1 cellular context compared by ENCODE assay signal in the genomic region with DNA sequence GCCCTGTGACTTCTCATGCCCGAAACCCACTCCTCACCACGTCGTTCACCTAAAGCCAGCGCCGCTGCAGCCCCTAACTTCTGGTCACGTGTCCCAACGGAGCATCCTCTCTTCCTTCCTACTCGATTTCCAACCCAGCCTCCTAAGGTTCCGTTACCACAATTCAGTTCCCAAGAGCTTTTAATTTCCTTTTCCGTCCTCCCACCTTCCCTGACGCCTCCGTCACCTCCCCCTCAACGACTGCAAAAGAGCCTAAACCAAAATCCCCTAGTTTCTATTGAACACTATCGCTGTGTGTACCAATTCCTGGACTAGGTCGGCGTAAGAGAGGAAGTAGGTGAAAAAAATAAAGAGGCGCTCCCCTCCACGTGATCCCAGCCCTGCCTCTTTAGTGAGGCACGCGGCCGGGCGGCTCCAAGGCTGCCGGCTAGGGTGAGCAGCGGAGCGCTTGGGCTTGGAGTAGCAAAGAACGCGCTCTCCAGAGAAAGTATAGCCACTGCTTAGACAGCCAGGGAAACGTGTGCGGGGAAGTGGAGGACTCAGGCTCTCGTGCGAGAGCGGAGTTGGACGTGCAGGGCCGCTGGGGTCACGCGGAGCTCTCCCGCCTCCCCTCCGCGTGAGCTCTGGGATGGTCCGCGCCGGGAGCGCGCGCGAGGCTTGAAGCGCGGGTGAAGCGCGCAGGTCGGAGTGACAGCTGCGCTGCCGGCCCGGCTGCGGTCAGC.
TF ChIP-seq lines count a peak whose summit lies in the region.

A gene (plus strand): TSS at position 685 of the 722 bp plus-strand sequence.
A gene (minus strand): TSS at position 82 of the 722 bp plus-strand sequence. CDS start 1,189 bp downstream, outside the sequence.

TF ChIP-seq in HepG2, 621 proteins besides CTCF, POLR2A, EP300 and RAD21 (continued from another document and continues in another):
- TF ChIP-seq MXD4 (CRISPR knock-in tag; IDR thresholded peaks at IDR 0.05) (peak; percentile 98), NFE2L1 (CRISPR knock-in tag; IDR thresholded peaks at IDR 0.05; ENCODE audit: borderline replicate concordance) (no peak), ZNF326 (CRISPR knock-in tag; IDR thresholded peaks at IDR 0.05; ENCODE audit: borderline replicate concordance) (no peak), MTF1 (CRISPR knock-in tag; IDR thresholded peaks at IDR 0.05) (no peak), RFX3 (CRISPR knock-in tag; IDR thresholded peaks at IDR 0.05) (no peak), ZFP41 (CRISPR knock-in tag; IDR thresholded peaks at IDR 0.05; ENCODE audit: borderline replicate concordance) (no peak), ZNF138 (CRISPR knock-in tag; IDR thresholded peaks at IDR 0.05; ENCODE audit: low read depth) (no peak), FOXO1 (CRISPR knock-in tag; IDR thresholded peaks at IDR 0.05) (peak; percentile 41; the same call in 1 of the 2 replicates), NR2F6 (IDR thresholded peaks at IDR 0.05) (peak; percentile 59; the same call in 1 of the 2 replicates), NR2F6 (CRISPR knock-in tag; IDR thresholded peaks at IDR 0.05) (peak; percentile 6; the same call in 1 of the 2 replicates), GFI1 (CRISPR knock-in tag; IDR thresholded peaks at IDR 0.05; ENCODE audit: borderline replicate concordance) (0 out of 2 replicates have a peak, but pooled peaks have one; percentile 42), FOXA1 (IDR thresholded peaks at IDR 0.05) (no peak), FOXA1 (CRISPR knock-in tag; IDR thresholded peaks at IDR 0.05) (0 out of 2 replicates have a peak, but pooled peaks have one; percentile 5), PITX1 (CRISPR knock-in tag; IDR thresholded peaks at IDR 0.05) (peak; percentile 47; the same call in 1 of the 2 replicates), ZFP36L2 (CRISPR knock-in tag; IDR thresholded peaks at IDR 0.05) (no peak), ZNF180 (CRISPR knock-in tag; IDR thresholded peaks at IDR 0.05; ENCODE audit: borderline replicate concordance, low read depth) (no peak), YY1 (IDR thresholded peaks at IDR 0.05; ENCODE audit: insufficient read depth, insufficient replicate concordance, low read depth, low read length) (peak; percentile 44), GABPB1 (CRISPR knock-in tag; IDR thresholded peaks at IDR 0.05) (peak; percentile 91), TOPORS (CRISPR knock-in tag; IDR thresholded peaks at IDR 0.05) (peak; percentile 74), TGIF2 (CRISPR knock-in tag; IDR thresholded peaks at IDR 0.05) (peak; percentile 100), SRY (CRISPR knock-in tag; IDR thresholded peaks at IDR 0.05) (peak; percentile 88; the same call in 1 of the 2 replicates), TCF7L2 (IDR thresholded peaks at IDR 0.05; ENCODE audit: low read depth, low read length) (no peak), ZFP36 (IDR thresholded peaks at IDR 0.05; ENCODE audit: borderline replicate concordance, low read depth, low read length, partially characterized antibody) (no peak), GATAD1 (CRISPR knock-in tag; IDR thresholded peaks at IDR 0.05) (peak; percentile 99), ZNF253 (CRISPR knock-in tag; IDR thresholded peaks at IDR 0.05; ENCODE audit: borderline replicate concordance) (peak; percentile 56; the same call in 1 of the 2 replicates), ZNF33B (CRISPR knock-in tag; IDR thresholded peaks at IDR 0.05) (peak; percentile 11; the same call in 1 of the 2 replicates), PRPF4 (IDR thresholded peaks at IDR 0.05; ENCODE audit: low read depth, low read length, poor library complexity, severe bottlenecking) (no peak), ETV5 (CRISPR knock-in tag; IDR thresholded peaks at IDR 0.05; ENCODE audit: borderline replicate concordance) (peak; percentile 42; the same call in 1 of the 2 replicates)
- TF ChIP-seq, protein P1, sequence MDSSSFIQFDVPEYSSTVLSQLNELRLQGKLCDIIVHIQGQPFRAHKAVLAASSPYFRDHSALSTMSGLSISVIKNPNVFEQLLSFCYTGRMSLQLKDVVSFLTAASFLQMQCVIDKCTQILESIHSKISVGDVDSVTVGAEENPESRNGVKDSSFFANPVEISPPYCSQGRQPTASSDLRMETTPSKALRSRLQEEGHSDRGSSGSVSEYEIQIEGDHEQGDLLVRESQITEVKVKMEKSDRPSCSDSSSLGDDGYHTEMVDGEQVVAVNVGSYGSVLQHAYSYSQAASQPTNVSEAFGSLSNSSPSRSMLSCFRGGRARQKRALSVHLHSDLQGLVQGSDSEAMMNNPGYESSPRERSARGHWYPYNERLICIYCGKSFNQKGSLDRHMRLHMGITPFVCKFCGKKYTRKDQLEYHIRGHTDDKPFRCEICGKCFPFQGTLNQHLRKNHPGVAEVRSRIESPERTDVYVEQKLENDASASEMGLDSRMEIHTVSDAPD (CRISPR knock-in tag; IDR thresholded peaks at IDR 0.05): peak; percentile 36; the same call in 1 of the 2 replicates
- TF ChIP-seq, protein P2, sequence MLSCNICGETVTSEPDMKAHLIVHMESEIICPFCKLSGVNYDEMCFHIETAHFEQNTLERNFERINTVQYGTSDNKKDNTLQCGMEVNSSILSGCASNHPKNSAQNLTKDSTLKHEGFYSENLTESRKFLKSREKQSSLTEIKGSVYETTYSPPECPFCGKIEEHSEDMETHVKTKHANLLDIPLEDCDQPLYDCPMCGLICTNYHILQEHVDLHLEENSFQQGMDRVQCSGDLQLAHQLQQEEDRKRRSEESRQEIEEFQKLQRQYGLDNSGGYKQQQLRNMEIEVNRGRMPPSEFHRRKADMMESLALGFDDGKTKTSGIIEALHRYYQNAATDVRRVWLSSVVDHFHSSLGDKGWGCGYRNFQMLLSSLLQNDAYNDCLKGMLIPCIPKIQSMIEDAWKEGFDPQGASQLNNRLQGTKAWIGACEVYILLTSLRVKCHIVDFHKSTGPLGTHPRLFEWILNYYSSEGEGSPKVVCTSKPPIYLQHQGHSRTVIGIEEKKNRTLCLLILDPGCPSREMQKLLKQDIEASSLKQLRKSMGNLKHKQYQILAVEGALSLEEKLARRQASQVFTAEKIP (CRISPR knock-in tag; IDR thresholded peaks at IDR 0.05; ENCODE audit: borderline replicate concordance): no peak
- TF ChIP-seq, protein P3, sequence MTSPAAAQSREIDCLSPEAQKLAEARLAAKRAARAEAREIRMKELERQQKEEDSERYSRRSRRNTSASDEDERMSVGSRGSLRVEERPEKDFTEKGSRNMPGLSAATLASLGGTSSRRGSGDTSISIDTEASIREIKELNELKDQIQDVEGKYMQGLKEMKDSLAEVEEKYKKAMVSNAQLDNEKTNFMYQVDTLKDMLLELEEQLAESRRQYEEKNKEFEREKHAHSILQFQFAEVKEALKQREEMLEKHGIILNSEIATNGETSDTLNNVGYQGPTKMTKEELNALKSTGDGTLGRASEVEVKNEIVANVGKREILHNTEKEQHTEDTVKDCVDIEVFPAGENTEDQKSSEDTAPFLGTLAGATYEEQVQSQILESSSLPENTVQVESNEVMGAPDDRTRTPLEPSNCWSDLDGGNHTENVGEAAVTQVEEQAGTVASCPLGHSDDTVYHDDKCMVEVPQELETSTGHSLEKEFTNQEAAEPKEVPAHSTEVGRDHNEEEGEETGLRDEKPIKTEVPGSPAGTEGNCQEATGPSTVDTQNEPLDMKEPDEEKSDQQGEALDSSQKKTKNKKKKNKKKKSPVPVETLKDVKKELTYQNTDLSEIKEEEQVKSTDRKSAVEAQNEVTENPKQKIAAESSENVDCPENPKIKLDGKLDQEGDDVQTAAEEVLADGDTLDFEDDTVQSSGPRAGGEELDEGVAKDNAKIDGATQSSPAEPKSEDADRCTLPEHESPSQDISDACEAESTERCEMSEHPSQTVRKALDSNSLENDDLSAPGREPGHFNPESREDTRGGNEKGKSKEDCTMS (CRISPR knock-in tag; conservative IDR thresholded peaks at IDR 0.05): no peak
- TF ChIP-seq, protein P4, sequence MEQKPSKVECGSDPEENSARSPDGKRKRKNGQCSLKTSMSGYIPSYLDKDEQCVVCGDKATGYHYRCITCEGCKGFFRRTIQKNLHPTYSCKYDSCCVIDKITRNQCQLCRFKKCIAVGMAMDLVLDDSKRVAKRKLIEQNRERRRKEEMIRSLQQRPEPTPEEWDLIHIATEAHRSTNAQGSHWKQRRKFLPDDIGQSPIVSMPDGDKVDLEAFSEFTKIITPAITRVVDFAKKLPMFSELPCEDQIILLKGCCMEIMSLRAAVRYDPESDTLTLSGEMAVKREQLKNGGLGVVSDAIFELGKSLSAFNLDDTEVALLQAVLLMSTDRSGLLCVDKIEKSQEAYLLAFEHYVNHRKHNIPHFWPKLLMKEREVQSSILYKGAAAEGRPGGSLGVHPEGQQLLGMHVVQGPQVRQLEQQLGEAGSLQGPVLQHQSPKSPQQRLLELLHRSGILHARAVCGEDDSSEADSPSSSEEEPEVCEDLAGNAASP (CRISPR knock-in tag; IDR thresholded peaks at IDR 0.05; ENCODE audit: borderline replicate concordance): no peak; the same call in 1 of the 2 replicates
- TF ChIP-seq, protein P5, sequence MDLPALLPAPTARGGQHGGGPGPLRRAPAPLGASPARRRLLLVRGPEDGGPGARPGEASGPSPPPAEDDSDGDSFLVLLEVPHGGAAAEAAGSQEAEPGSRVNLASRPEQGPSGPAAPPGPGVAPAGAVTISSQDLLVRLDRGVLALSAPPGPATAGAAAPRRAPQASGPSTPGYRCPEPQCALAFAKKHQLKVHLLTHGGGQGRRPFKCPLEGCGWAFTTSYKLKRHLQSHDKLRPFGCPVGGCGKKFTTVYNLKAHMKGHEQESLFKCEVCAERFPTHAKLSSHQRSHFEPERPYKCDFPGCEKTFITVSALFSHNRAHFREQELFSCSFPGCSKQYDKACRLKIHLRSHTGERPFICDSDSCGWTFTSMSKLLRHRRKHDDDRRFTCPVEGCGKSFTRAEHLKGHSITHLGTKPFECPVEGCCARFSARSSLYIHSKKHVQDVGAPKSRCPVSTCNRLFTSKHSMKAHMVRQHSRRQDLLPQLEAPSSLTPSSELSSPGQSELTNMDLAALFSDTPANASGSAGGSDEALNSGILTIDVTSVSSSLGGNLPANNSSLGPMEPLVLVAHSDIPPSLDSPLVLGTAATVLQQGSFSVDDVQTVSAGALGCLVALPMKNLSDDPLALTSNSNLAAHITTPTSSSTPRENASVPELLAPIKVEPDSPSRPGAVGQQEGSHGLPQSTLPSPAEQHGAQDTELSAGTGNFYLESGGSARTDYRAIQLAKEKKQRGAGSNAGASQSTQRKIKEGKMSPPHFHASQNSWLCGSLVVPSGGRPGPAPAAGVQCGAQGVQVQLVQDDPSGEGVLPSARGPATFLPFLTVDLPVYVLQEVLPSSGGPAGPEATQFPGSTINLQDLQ (CRISPR knock-in tag; IDR thresholded peaks at IDR 0.05): 0 out of 2 replicates have a peak, but pooled peaks have one; percentile 51
- TF ChIP-seq, protein P6, sequence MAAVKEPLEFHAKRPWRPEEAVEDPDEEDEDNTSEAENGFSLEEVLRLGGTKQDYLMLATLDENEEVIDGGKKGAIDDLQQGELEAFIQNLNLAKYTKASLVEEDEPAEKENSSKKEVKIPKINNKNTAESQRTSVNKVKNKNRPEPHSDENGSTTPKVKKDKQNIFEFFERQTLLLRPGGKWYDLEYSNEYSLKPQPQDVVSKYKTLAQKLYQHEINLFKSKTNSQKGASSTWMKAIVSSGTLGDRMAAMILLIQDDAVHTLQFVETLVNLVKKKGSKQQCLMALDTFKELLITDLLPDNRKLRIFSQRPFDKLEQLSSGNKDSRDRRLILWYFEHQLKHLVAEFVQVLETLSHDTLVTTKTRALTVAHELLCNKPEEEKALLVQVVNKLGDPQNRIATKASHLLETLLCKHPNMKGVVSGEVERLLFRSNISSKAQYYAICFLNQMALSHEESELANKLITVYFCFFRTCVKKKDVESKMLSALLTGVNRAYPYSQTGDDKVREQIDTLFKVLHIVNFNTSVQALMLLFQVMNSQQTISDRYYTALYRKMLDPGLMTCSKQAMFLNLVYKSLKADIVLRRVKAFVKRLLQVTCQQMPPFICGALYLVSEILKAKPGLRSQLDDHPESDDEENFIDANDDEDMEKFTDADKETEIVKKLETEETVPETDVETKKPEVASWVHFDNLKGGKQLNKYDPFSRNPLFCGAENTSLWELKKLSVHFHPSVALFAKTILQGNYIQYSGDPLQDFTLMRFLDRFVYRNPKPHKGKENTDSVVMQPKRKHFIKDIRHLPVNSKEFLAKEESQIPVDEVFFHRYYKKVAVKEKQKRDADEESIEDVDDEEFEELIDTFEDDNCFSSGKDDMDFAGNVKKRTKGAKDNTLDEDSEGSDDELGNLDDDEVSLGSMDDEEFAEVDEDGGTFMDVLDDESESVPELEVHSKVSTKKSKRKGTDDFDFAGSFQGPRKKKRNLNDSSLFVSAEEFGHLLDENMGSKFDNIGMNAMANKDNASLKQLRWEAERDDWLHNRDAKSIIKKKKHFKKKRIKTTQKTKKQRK (IDR thresholded peaks at IDR 0.05; ENCODE audit: low read length): no peak
- TF ChIP-seq, protein P7, sequence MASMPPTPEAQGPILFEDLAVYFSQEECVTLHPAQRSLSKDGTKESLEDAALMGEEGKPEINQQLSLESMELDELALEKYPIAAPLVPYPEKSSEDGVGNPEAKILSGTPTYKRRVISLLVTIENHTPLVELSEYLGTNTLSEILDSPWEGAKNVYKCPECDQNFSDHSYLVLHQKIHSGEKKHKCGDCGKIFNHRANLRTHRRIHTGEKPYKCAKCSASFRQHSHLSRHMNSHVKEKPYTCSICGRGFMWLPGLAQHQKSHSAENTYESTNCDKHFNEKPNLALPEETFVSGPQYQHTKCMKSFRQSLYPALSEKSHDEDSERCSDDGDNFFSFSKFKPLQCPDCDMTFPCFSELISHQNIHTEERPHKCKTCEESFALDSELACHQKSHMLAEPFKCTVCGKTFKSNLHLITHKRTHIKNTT (CRISPR knock-in tag; IDR thresholded peaks at IDR 0.05): no peak
- TF ChIP-seq, protein P8, sequence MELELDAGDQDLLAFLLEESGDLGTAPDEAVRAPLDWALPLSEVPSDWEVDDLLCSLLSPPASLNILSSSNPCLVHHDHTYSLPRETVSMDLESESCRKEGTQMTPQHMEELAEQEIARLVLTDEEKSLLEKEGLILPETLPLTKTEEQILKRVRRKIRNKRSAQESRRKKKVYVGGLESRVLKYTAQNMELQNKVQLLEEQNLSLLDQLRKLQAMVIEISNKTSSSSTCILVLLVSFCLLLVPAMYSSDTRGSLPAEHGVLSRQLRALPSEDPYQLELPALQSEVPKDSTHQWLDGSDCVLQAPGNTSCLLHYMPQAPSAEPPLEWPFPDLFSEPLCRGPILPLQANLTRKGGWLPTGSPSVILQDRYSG (CRISPR knock-in tag; IDR thresholded peaks at IDR 0.05): no peak
- TF ChIP-seq, protein P9, sequence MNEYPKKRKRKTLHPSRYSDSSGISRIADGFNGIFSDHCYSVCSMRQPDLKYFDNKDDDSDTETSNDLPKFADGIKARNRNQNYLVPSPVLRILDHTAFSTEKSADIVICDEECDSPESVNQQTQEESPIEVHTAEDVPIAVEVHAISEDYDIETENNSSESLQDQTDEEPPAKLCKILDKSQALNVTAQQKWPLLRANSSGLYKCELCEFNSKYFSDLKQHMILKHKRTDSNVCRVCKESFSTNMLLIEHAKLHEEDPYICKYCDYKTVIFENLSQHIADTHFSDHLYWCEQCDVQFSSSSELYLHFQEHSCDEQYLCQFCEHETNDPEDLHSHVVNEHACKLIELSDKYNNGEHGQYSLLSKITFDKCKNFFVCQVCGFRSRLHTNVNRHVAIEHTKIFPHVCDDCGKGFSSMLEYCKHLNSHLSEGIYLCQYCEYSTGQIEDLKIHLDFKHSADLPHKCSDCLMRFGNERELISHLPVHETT (CRISPR knock-in tag; conservative IDR thresholded peaks at IDR 0.05): peak; percentile 33; the same call in 1 of the 2 replicates
- TF ChIP-seq, protein P10, sequence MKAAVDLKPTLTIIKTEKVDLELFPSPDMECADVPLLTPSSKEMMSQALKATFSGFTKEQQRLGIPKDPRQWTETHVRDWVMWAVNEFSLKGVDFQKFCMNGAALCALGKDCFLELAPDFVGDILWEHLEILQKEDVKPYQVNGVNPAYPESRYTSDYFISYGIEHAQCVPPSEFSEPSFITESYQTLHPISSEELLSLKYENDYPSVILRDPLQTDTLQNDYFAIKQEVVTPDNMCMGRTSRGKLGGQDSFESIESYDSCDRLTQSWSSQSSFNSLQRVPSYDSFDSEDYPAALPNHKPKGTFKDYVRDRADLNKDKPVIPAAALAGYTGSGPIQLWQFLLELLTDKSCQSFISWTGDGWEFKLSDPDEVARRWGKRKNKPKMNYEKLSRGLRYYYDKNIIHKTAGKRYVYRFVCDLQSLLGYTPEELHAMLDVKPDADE (CRISPR knock-in tag; IDR thresholded peaks at IDR 0.05): no peak
